ENCODE assay signal across 5 cellular contexts in the genomic region with DNA sequence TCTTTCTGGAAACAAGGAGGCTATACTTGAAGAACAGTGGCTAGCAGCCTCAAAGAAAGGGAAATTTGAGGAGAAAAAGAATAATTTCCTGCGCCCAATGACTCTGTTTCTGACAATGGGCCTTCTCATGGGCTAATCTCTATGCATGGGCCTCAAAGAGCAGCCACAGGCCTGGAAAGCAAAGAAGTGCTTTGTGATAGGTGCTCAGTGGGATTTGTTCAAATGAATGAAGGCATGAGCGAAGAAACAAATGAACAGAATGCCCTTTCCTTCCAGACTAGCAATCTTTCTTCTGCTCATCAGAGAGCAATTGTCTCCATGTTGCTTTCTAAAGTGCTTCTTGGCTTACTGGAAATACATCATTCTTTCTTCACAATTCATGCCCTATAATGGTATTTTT.
"Had no signal": no experiment of that assay in that cellular context is flagged by ENCODE, and none has a peak within 500 bp of the region (broad histone marks: within the 10 kb centered on the region; RNA-seq: fewer than 3 reads in every experiment).

No MANE protein-coding gene starts in this region.

- H3K27ac ChIP-seq: GM23248 had no signal

- H3K4me3 ChIP-seq: GM23248, K562 had no signal

- H3K9me3 Mint-ChIP-seq: H9 had no signal

- H2AFZ ChIP-seq: GM23248 had no signal

- H3K4me3 Mint-ChIP-seq: H9 had no signal

- ATAC-seq: K562 had no signal

- H3K9ac ChIP-seq: GM23248 had no signal

- DNase-seq: GM23248, H9, HCEC 1CT, IMR-90 had no signal

- H3K27ac Mint-ChIP-seq: H9 had no signal
